8 cellular contexts compared by ENCODE assay signal in genomic region chr9:128065907-128066712, GRCh38. TPM values are rescaled to one million over a fixed set of nuclear protein-coding genes. Genes with fewer than 3 reads are reported as not detected.
DNase-seq lines count a peak whose midpoint lies in the region; FAIRE-seq and TF ChIP-seq lines count a peak whose summit lies in the region.

No MANE protein-coding gene starts in this region.

- H3K36me3 ChIP-seq in SK-N-MC (ENCODE audit: insufficient read depth, low read length) (peaks cover 4% of the 10 kb centered on the region; the same call in 1 of the 2 replicates), left ventricle myocardium inferior (peaks cover 24% of the 10 kb centered on the region)

- H3K4me1 ChIP-seq in left ventricle myocardium inferior = peaks cover 71% of the 10 kb centered on the region

- H3K9ac ChIP-seq in SK-N-MC (ENCODE audit: insufficient read length) = no peak overlapping the region

- TF ChIP-seq POLR2A in GM19193 (IDR thresholded peaks at IDR 0.05; ENCODE audit: extremely low read depth, insufficient read depth, insufficient read length) = peak; percentile 11

- DNase-seq in SK-N-MC (ENCODE audit: low read depth, low spot score) (no peak), left ventricle myocardium inferior (no peak), skeletal muscle cell (ENCODE audit: low read depth) (no peak), urothelium cell line (ENCODE audit: low spot score) (no peak), amniotic stem cell (lab: John Stamatoyannopoulos, UW) (no peak)
- no peak for DNase-seq in stimulated activated CD4-positive, alpha-beta T cell treated with anti-CD3 and anti-CD28 coated beads, Interleukin-1b, Interleukin-23, amount 100 ng/mL, for 48 hours
- no peak for DNase-seq in stimulated activated naive CD4-positive, alpha-beta T cell treated with Interleukin-2 at 50 U/mL for 16 hours (lab: John Stamatoyannopoulos, UW)

- intact Hi-C loops in left ventricle myocardium inferior (cut with micrococcal nuclease) = no loop called here

- peak overlapping the region; percentile 72 for H3K4me3 ChIP-seq in SK-N-MC
- peak overlapping the region; percentile 92 for H3K4me3 ChIP-seq in left ventricle myocardium inferior
- peak overlapping the region; percentile 80 for H3K4me3 ChIP-seq in skeletal muscle cell (ENCODE audit: low read depth, low read length)

- no peaks in the 10 kb centered on the region for H3K9me3 ChIP-seq in SK-N-MC (ENCODE audit: low read depth, low read length)
- H3K9me3 ChIP-seq in left ventricle myocardium inferior (replicated peaks) = no peaks in the 10 kb centered on the region

- FAIRE-seq in urothelium cell line (lab: Jason Lieb, UNC) = no peak

- no peak overlapping the region for H3K27ac ChIP-seq in SK-N-MC
- peak overlapping the region; percentile 99 for H3K27ac ChIP-seq in left ventricle myocardium inferior (replicated peaks)

- TF ChIP-seq CTCF in left ventricle myocardium inferior (IDR thresholded peaks at IDR 0.05; ENCODE audit: borderline replicate concordance) = no peak

- H3K27me3 ChIP-seq in left ventricle myocardium inferior (ENCODE audit: low read depth) = no peaks in the 10 kb centered on the region

RNA-seq across cellular contexts. Expression of gene NAIF1, which starts 1.0 kb away (rescaled TPM):
- 7.9 TPM for total RNA-seq in left ventricle myocardium inferior

RNA-seq across cellular contexts. Expression of gene SLC25A25, which starts 1.9 kb away (rescaled TPM):
- 5.4 TPM for total RNA-seq in left ventricle myocardium inferior
